18 cellular contexts compared by ENCODE assay signal in genomic region chr21:44736291-44737004, GRCh38. TPM values are rescaled to one million over a fixed set of nuclear protein-coding genes. Genes with fewer than 3 reads are reported as not detected.
DNase-seq lines count a peak whose midpoint lies in the region; ATAC-seq and TF ChIP-seq lines count a peak whose summit lies in the region.
"Had no signal": no experiment of that assay in that cellular context is flagged by ENCODE, and none has a peak within 500 bp of the region (broad histone marks: within the 10 kb centered on the region; RNA-seq: fewer than 3 reads in every experiment).

No MANE protein-coding gene starts in this region.

- ATAC-seq in HG03135 (IDR thresholded peaks at IDR 0.05; ENCODE audit: unreplicated experiment), result no peak
- ATAC-seq in naive thymus-derived CD4-positive, alpha-beta T cell, result no peak
- ATAC-seq: activated T-cell treated with anti-CD3 and anti-CD28 coated beads, Interleukin-2, amount 50 U/mL, for 4 hours had no signal

- TF ChIP-seq EP300 in transverse colon (IDR thresholded peaks at IDR 0.05; ENCODE audit: low read depth), result no peak

- DNase-seq in NCI-H345 (lab: John Stamatoyannopoulos, UW) (peak; percentile 44), NCI-H345 treated with DMSO at 0.1 percent for 48 hours (lab: John Stamatoyannopoulos, UW; ENCODE audit: unreplicated experiment) (no peak), NCI-H2029 (lab: John Stamatoyannopoulos, UW) (peak; percentile 95), dermis blood vessel endothelial cell (peak; percentile 43), transverse colon (peak; percentile 80), kidney glomerular epithelial cell (lab: John Stamatoyannopoulos, UW) (no peak)
- DNase-seq in naive thymus-derived CD4-positive, alpha-beta T cell, result no peak
- DNase-seq: activated CD4-positive, alpha-beta T cell treated with anti-CD3 and anti-CD28 coated beads for 48 hours; activated T-cell treated with anti-CD3 and anti-CD28 coated beads, Interleukin-2, amount 50 U/mL, for 4 hours; amygdala; NCI-H1048; stimulated activated CD4-positive, alpha-beta T cell treated with anti-CD3 and anti-CD28 coated beads, Interleukin-12 subunit alpha, Interleukin-12 subunit beta, amount 100 ng/mL, for 4 hours; testis had no signal

- peaks cover 0 to 25% (median 0%) of the 10 kb centered on the region in 5 donors for H3K27me3 Mint-ChIP-seq in naive thymus-derived CD4-positive, alpha-beta T cell

- no peak overlapping the region for H3K27ac Mint-ChIP-seq in naive thymus-derived CD4-positive, alpha-beta T cell
- H3K27ac Mint-ChIP-seq: dendritic cell treated with granulocyte-macrophage colony-stimulating factor and Interleukin-4, amounts not matched to agents 40 ng/mL and 50 ng/mL, for 4 days; T-helper 1 cell treated with Interleukin-12 subunit alpha and Interleukin-12 subunit beta and Interleukin-4 antibody, amounts not matched to agents 30 μg/mL and 1 μg/mL, for 36 hours had no signal

- in situ Hi-C loops in transverse colon (cut with MboI; ENCODE audit: low pct_ligation_motif_present in 1 of 4, low pct_unique_long_range_greater_than_20kb in 1 of 4, low sequenced_read_pairs in 3 of 4), result no loop called here

- peaks cover 0 to 9% (median 2%) of the 10 kb centered on the region in 7 donors for H3K4me1 Mint-ChIP-seq in naive thymus-derived CD4-positive, alpha-beta T cell

- no peak overlapping the region for H3K27ac ChIP-seq in transverse colon
- no peak overlapping the region for H3K27ac ChIP-seq in naive thymus-derived CD4-positive, alpha-beta T cell (ENCODE audit: low read depth, low read length)
- H3K27ac ChIP-seq: testis had no signal

- H3K9me3 ChIP-seq in transverse colon, result peaks cover 3 to 5% of the 10 kb centered on the region in 2 donors
- no peaks in the 10 kb centered on the region for H3K9me3 ChIP-seq in naive thymus-derived CD4-positive, alpha-beta T cell (ENCODE audit: control insufficient read depth in 2 of 3, low read length in 3 of 3)

- POLR2A ChIA-PET in naive thymus-derived CD4-positive, alpha-beta T cell (lab: Charles Lee), result no interaction called here

- no peak for TF ChIP-seq CTCF in transverse colon (IDR thresholded peaks at IDR 0.05)

- H3K36me3 Mint-ChIP-seq in naive thymus-derived CD4-positive, alpha-beta T cell, result no peaks in the 10 kb centered on the region

- no peaks in the 10 kb centered on the region for H3K27me3 ChIP-seq in transverse colon
- H3K27me3 ChIP-seq in naive thymus-derived CD4-positive, alpha-beta T cell (ENCODE audit: control insufficient read depth in 2 of 2, insufficient read depth in 2 of 2, low read length in 2 of 2), result no peaks in the 10 kb centered on the region
- H3K27me3 ChIP-seq: testis had no signal

- no peak overlapping the region for H3K4me3 ChIP-seq in transverse colon
- H3K4me3 ChIP-seq in naive thymus-derived CD4-positive, alpha-beta T cell (ENCODE audit: low read length), result no peak overlapping the region
- H3K4me3 ChIP-seq: lung, testis had no signal

- intact Hi-C loops in transverse colon (cut with DNase I; ENCODE audit: low total_unique reads), result no loop called here
- intact Hi-C loops in naive thymus-derived CD4-positive, alpha-beta T cell (cut with micrococcal nuclease), result no loop called here

- CTCF ChIA-PET in naive thymus-derived CD4-positive, alpha-beta T cell (lab: Charles Lee), result interaction anchor here (1.4 kb wide), 1 partner anchor 226 kb away, joined by 3 read pairs; no protein-coding TSS in a partner anchor

- TF ChIP-seq POLR2A in transverse colon (IDR thresholded peaks at IDR 0.05), result no peak

- H3K36me3 ChIP-seq in transverse colon, result no peaks in the 10 kb centered on the region
- no peaks in the 10 kb centered on the region for H3K36me3 ChIP-seq in naive thymus-derived CD4-positive, alpha-beta T cell (ENCODE audit: control insufficient read depth in 2 of 3, insufficient read depth in 3 of 3, low read length in 3 of 3)

- no peak overlapping the region for H3K4me3 Mint-ChIP-seq in naive thymus-derived CD4-positive, alpha-beta T cell
- H3K4me3 Mint-ChIP-seq: activated T-cell treated with anti-CD3 and anti-CD28 coated beads, Interleukin-2, amount 50 U/mL, for 4 hours; dendritic cell treated with granulocyte-macrophage colony-stimulating factor and Interleukin-4, amounts not matched to agents 40 ng/mL and 50 ng/mL, for 4 days; T-helper 1 cell treated with Interleukin-12 subunit alpha and Interleukin-12 subunit beta and Interleukin-4 antibody, amounts not matched to agents 30 μg/mL and 1 μg/mL, for 36 hours had no signal

- H3K4me1 ChIP-seq in transverse colon, result no peaks in the 10 kb centered on the region
- no peaks in the 10 kb centered on the region for H3K4me1 ChIP-seq in naive thymus-derived CD4-positive, alpha-beta T cell (ENCODE audit: control insufficient read depth in 2 of 2, insufficient read depth in 2 of 2, low read length in 2 of 2)
- H3K4me1 ChIP-seq: testis had no signal

- peaks cover 0 to 26% (median 0%) of the 10 kb centered on the region in 11 donors for H3K9me3 Mint-ChIP-seq in naive thymus-derived CD4-positive, alpha-beta T cell
- H3K9me3 Mint-ChIP-seq: activated T-cell treated with anti-CD3 and anti-CD28 coated beads, Interleukin-2, amount 50 U/mL, for 4 hours; T-helper 1 cell treated with Interleukin-12 subunit alpha and Interleukin-12 subunit beta and Interleukin-4 antibody, amounts not matched to agents 30 μg/mL and 1 μg/mL, for 36 hours had no signal

- 55% methylated on average over 8 of the region's 8 CpGs; no CpG with 5 or more reads in 1 of the 2 donors for WGBS in transverse colon (ENCODE audit: low coverage in 1 of 2), 2 donors

RNA-seq across cellular contexts. Expression of gene TSPEAR, which starts 25.1 kb away (rescaled TPM):
- total RNA-seq in dermis blood vessel endothelial cell (0.47 and 1.0 TPM in 2 replicates), transverse colon (not detected)
- total RNA-seq in naive thymus-derived CD4-positive, alpha-beta T cell, result not detected
- under 1 TPM in 1 of 2 donors, not detected in 1; 0.07 TPM for polyA plus RNA-seq in naive thymus-derived CD4-positive, alpha-beta T cell
- total RNA-seq: activated T-cell treated with anti-CD3 and anti-CD28 coated beads, Interleukin-2, amount 50 U/mL, for 4 hours had no signal

RNA-seq across cellular contexts. Expression of gene KRTAP10-12, which starts 39.5 kb away (rescaled TPM):
- total RNA-seq in dermis blood vessel endothelial cell (not detected in 2 replicates), transverse colon (not detected)
- not detected for total RNA-seq in naive thymus-derived CD4-positive, alpha-beta T cell
- polyA plus RNA-seq in naive thymus-derived CD4-positive, alpha-beta T cell, result not detected
- total RNA-seq: A673; activated T-cell treated with anti-CD3 and anti-CD28 coated beads, Interleukin-2, amount 50 U/mL, for 4 hours; lung; testis had no signal
- polyA plus RNA-seq: lung had no signal

RNA-seq across cellular contexts. Expression of gene KRTAP12-1, which starts 54.5 kb away (rescaled TPM):
- not detected in 2 replicates for total RNA-seq in dermis blood vessel endothelial cell
- total RNA-seq in transverse colon, result not detected
- total RNA-seq in naive thymus-derived CD4-positive, alpha-beta T cell, result not detected
- not detected for polyA plus RNA-seq in naive thymus-derived CD4-positive, alpha-beta T cell
- total RNA-seq: activated T-cell treated with anti-CD3 and anti-CD28 coated beads, Interleukin-2, amount 50 U/mL, for 4 hours; lung; testis had no signal
- polyA plus RNA-seq: lung had no signal

Comparison
In these comparisons a context has a peak if more than half of its experiments do, and no peak if none do; other contexts are left out.
1. DNase-seq: peak in NCI-H345 (single experiment), NCI-H2029 (single experiment), dermis blood vessel endothelial cell (single experiment) and transverse colon (single experiment); none in NCI-H345 treated with DMSO at 0.1 percent for 48 hours (single experiment), kidney glomerular epithelial cell (single experiment) and naive thymus-derived CD4-positive, alpha-beta T cell (0 of 9).